In the genomic region with DNA sequence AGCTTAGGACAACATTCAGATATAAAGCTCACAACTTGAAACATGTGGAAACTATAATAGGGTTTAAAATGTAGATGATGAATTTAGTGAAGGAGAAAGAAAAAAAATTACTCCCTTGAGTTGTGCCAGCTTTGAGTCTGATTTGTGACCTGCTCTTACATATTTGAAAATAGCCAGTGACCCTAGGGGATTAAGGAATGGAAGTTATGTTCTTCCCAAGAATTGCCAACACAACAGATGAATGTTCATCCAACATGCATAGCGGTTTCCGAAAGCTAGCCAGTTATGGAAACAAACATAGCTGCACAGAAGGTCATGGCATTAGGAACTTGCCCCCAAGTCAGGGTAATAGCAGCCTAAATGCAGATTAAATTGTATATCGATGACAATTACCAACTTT, we compare ENCODE assay signal across 27 cellular contexts. TPM values are rescaled to one million over a fixed set of nuclear protein-coding genes. Genes with fewer than 3 reads are reported as not detected.
A peak's percentile ranks its signal among the peaks of the same experiment; 100 is the strongest.
DNase-seq lines count a peak whose midpoint lies in the region; ATAC-seq and TF ChIP-seq lines count a peak whose summit lies in the region.
"Had no signal": no experiment of that assay in that cellular context is flagged by ENCODE, and none has a peak within 500 bp of the region (broad histone marks: within the 10 kb centered on the region; RNA-seq: fewer than 3 reads in every experiment).

No MANE protein-coding gene starts in this region.

- H3F3A ChIP-seq in MM.1S (ENCODE audit: insufficient read depth, low read length), result no peaks in the 10 kb centered on the region

- no peak for DNase-seq in HCT116 (ENCODE audit: low read depth, low spot score)
- DNase-seq in coronary artery (ENCODE audit: low spot score), result no peak
- DNase-seq in fibroblast of the aortic adventitia (ENCODE audit: low read depth), result peak; percentile 57
- no peak for DNase-seq in ureter (ENCODE audit: low spot score)
- no peak for DNase-seq in kidney glomerular epithelial cell (lab: John Stamatoyannopoulos, UW)
- DNase-seq in MM.1S, result no peak
- no peak for DNase-seq in anterior cingulate cortex (lab: John Stamatoyannopoulos, UW)
- DNase-seq: Calu3, DMS53, H9, HFFc6, Kasumi-1, NCI-H1105 treated with DMSO at 0.1 percent for 48 hours, NCI-H2029 treated with DMSO at 0.1 percent for 48 hours, NCI-H526 treated with DMSO at 0.1 percent for 48 hours, PC-9, Right ventricle myocardium superior had no signal

- intact Hi-C loops in HCT116 (cut with micrococcal nuclease), result no loop called here

- TF ChIP-seq CTCF in HCT116 (IDR thresholded peaks at IDR 0.05 in 2 of 3, conservative IDR thresholded peaks at IDR 0.05 in 1 of 3; ENCODE audit: borderline replicate concordance in 1 of 3, insufficient read depth in 1 of 3, low read depth in 2 of 3, low read length in 2 of 3) (no peak), coronary artery (IDR thresholded peaks at IDR 0.05) (no peak), fibroblast of the aortic adventitia (IDR thresholded peaks at IDR 0.05; ENCODE audit: insufficient read depth, low read length) (no peak), MM.1S (IDR thresholded peaks at IDR 0.05; ENCODE audit: low read length) (no peak)

- no peaks in the 10 kb centered on the region for H3K9me3 ChIP-seq in HCT116 (ENCODE audit: control insufficient read depth in 1 of 2, insufficient read depth in 1 of 2, low read depth in 1 of 2, low read length in 2 of 2)
- no peaks in the 10 kb centered on the region for H3K9me3 ChIP-seq in MM.1S (replicated peaks; ENCODE audit: insufficient read depth, low read length)
- H3K9me3 ChIP-seq: SJSA1 had no signal

- H3K4me3 ChIP-seq in HCT116 (replicated peaks in 1 of 2; ENCODE audit: low read depth in 1 of 2, low read length in 2 of 2), result no peak overlapping the region
- H3K4me3 ChIP-seq in coronary artery, result peak overlapping the region; percentile 14
- H3K4me3 ChIP-seq in fibroblast of the aortic adventitia (ENCODE audit: low read depth, low read length), result no peak overlapping the region
- no peak overlapping the region for H3K4me3 ChIP-seq in MM.1S (ENCODE audit: low read length)
- H3K4me3 ChIP-seq: GM23338, K562, PC-9, SJSA1 had no signal

- RAD21 ChIA-PET in HCT116 (lab: Charles Lee; ENCODE audit: low non-redundant PET in 1 of 2, low total read pairs in 2 of 2, uncharacterized antibody in 2 of 2, unreplicated experiment in 2 of 2), result no interaction called here

- BruUV-seq in HCT116 (replicated peaks; lab: Mats Ljungman, UMichigan), result no TSS peak

- H4K20me1 ChIP-seq in HCT116 (ENCODE audit: insufficient read depth) (no peaks in the 10 kb centered on the region), MM.1S (ENCODE audit: insufficient read depth, low read length) (no peaks in the 10 kb centered on the region)

- no peak for TF ChIP-seq RAD21 in HCT116 (IDR thresholded peaks at IDR 0.05; ENCODE audit: low read depth)

- TF ChIP-seq POLR2A in HCT116 (IDR thresholded peaks at IDR 0.05; ENCODE audit: borderline replicate concordance, extremely low read depth, insufficient read depth, insufficient read length), result no peak

- no peak overlapping the region for H3K27ac ChIP-seq in HCT116 (ENCODE audit: low read depth, low read length)
- H3K27ac ChIP-seq in coronary artery, result no peak overlapping the region
- H3K27ac ChIP-seq in MM.1S (ENCODE audit: low read length), result no peak overlapping the region
- H3K27ac ChIP-seq: PC-9, SJSA1 had no signal

- CTCF ChIA-PET in HCT116 (lab: Charles Lee), result no interaction called here

- no peaks in the 10 kb centered on the region for H3K27me3 ChIP-seq in HCT116 (ENCODE audit: insufficient read depth, low read length)
- H3K27me3 ChIP-seq in MM.1S (replicated peaks; ENCODE audit: insufficient read depth, low read length), result no peaks in the 10 kb centered on the region

- POLR2A ChIA-PET in HCT116 (lab: Charles Lee), result no interaction called here

- H3K4me1 ChIP-seq in HCT116 (ENCODE audit: control insufficient read depth in 1 of 2, insufficient read depth in 2 of 2, low read length in 2 of 2) (no peaks in the 10 kb centered on the region), MM.1S (ENCODE audit: low read length) (no peaks in the 10 kb centered on the region)
- H3K4me1 ChIP-seq: SJSA1 had no signal

- no peak overlapping the region for H3K4me2 ChIP-seq in HCT116 (ENCODE audit: low read length)
- H3K4me2 ChIP-seq in MM.1S (ENCODE audit: low read depth, low read length), result no peak overlapping the region
- H3K4me2 ChIP-seq: GM23338, PC-9 had no signal

- H3K79me2 ChIP-seq in HCT116 (ENCODE audit: insufficient read depth, low read length) (no peaks in the 10 kb centered on the region), MM.1S (ENCODE audit: low read length) (no peaks in the 10 kb centered on the region)

- H2AFZ ChIP-seq in HCT116 (ENCODE audit: low read depth, low read length, poor library complexity, severe bottlenecking) (peak overlapping the region; percentile 51), MM.1S (ENCODE audit: low read length) (no peak overlapping the region)
- H2AFZ ChIP-seq: GM23338, PC-9 had no signal

- ATAC-seq in HCT116, result no peak
- ATAC-seq: GM23338, K562 had no signal

- no peaks in the 10 kb centered on the region for H3K36me3 ChIP-seq in HCT116 (ENCODE audit: control insufficient read depth in 1 of 2, insufficient read depth in 2 of 2, low read length in 2 of 2)
- H3K36me3 ChIP-seq in MM.1S (replicated peaks; ENCODE audit: insufficient read depth, low read length), result no peaks in the 10 kb centered on the region
- H3K36me3 ChIP-seq: SJSA1 had no signal

- H3K9me2 ChIP-seq in HCT116 (ENCODE audit: insufficient read depth), result no peaks in the 10 kb centered on the region
- H3K9me2 ChIP-seq in MM.1S (replicated peaks; ENCODE audit: insufficient read depth, low read length), result no peaks in the 10 kb centered on the region

- H3K9ac ChIP-seq in HCT116 (ENCODE audit: low read length), result no peak overlapping the region
- H3K9ac ChIP-seq in MM.1S (ENCODE audit: low read length), result no peak overlapping the region

TF ChIP-seq in HCT116, 20 proteins besides CTCF, POLR2A, EP300 and RAD21 (continues in another document):
- TF ChIP-seq, protein P1, sequence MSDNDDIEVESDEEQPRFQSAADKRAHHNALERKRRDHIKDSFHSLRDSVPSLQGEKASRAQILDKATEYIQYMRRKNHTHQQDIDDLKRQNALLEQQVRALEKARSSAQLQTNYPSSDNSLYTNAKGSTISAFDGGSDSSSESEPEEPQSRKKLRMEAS (IDR thresholded peaks at IDR 0.05), result no peak
- no peak for TF ChIP-seq ZNF274 (IDR thresholded peaks at IDR 0.05; ENCODE audit: low read depth, low read length)
- TF ChIP-seq POLR2AphosphoS5 (IDR thresholded peaks at IDR 0.05; ENCODE audit: low read depth, low read length), result no peak
- TF ChIP-seq, protein P2, sequence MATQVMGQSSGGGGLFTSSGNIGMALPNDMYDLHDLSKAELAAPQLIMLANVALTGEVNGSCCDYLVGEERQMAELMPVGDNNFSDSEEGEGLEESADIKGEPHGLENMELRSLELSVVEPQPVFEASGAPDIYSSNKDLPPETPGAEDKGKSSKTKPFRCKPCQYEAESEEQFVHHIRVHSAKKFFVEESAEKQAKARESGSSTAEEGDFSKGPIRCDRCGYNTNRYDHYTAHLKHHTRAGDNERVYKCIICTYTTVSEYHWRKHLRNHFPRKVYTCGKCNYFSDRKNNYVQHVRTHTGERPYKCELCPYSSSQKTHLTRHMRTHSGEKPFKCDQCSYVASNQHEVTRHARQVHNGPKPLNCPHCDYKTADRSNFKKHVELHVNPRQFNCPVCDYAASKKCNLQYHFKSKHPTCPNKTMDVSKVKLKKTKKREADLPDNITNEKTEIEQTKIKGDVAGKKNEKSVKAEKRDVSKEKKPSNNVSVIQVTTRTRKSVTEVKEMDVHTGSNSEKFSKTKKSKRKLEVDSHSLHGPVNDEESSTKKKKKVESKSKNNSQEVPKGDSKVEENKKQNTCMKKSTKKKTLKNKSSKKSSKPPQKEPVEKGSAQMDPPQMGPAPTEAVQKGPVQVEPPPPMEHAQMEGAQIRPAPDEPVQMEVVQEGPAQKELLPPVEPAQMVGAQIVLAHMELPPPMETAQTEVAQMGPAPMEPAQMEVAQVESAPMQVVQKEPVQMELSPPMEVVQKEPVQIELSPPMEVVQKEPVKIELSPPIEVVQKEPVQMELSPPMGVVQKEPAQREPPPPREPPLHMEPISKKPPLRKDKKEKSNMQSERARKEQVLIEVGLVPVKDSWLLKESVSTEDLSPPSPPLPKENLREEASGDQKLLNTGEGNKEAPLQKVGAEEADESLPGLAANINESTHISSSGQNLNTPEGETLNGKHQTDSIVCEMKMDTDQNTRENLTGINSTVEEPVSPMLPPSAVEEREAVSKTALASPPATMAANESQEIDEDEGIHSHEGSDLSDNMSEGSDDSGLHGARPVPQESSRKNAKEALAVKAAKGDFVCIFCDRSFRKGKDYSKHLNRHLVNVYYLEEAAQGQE (IDR thresholded peaks at IDR 0.05; ENCODE audit: low read depth), result no peak
- no peak for TF ChIP-seq FOSL1 (IDR thresholded peaks at IDR 0.05; ENCODE audit: low read depth)
- TF ChIP-seq, protein P3, sequence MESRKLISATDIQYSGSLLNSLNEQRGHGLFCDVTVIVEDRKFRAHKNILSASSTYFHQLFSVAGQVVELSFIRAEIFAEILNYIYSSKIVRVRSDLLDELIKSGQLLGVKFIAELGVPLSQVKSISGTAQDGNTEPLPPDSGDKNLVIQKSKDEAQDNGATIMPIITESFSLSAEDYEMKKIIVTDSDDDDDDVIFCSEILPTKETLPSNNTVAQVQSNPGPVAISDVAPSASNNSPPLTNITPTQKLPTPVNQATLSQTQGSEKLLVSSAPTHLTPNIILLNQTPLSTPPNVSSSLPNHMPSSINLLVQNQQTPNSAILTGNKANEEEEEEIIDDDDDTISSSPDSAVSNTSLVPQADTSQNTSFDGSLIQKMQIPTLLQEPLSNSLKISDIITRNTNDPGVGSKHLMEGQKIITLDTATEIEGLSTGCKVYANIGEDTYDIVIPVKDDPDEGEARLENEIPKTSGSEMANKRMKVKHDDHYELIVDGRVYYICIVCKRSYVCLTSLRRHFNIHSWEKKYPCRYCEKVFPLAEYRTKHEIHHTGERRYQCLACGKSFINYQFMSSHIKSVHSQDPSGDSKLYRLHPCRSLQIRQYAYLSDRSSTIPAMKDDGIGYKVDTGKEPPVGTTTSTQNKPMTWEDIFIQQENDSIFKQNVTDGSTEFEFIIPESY (IDR thresholded peaks at IDR 0.05; ENCODE audit: extremely low read depth, insufficient replicate concordance, low read length), result no peak
- TF ChIP-seq TCF7L2 (IDR thresholded peaks at IDR 0.05; ENCODE audit: borderline replicate concordance, extremely low read depth, insufficient read depth, insufficient read length), result no peak
- TF ChIP-seq ELF1 (IDR thresholded peaks at IDR 0.05; ENCODE audit: borderline replicate concordance, low read depth), result no peak
- no peak for TF ChIP-seq CEBPB (IDR thresholded peaks at IDR 0.05; ENCODE audit: low read depth)
- no peak for TF ChIP-seq CBX3 (IDR thresholded peaks at IDR 0.05; ENCODE audit: low read depth)

RNA-seq across cellular contexts. Expression of a gene that starts 10.8 kb away (rescaled TPM):
- total RNA-seq in HCT116 (2021; ENCODE audit: unreplicated experiment), result not detected
- not detected in 2 replicates for polyA plus RNA-seq in HCT116 (2012)
- total RNA-seq in fibroblast of the aortic adventitia (ENCODE audit: low replicate concordance), result not detected in 2 replicates
- total RNA-seq in ureter, result 0.31 TPM
- total RNA-seq: A673, Calu3, Daoy, G401, GM23338, H9, HFFc6, K562, MCF 10A, NCI-H460, PC-9, Right ventricle myocardium superior, RPMI7951, SJSA1 had no signal
- polyA plus RNA-seq: BJ, K562 had no signal

RNA-seq across cellular contexts. Expression of a gene that starts 53.8 kb away (rescaled TPM):
- total RNA-seq in HCT116 (2021; ENCODE audit: unreplicated experiment) (21.1 TPM), fibroblast of the aortic adventitia (ENCODE audit: low replicate concordance) (21.9 and 225 TPM in 2 replicates), ureter (20.5 TPM)
- polyA plus RNA-seq in HCT116 (2012), result 6.7 and 7.4 TPM in 2 replicates
